In genomic region chr18:73679941-73680700, GRCh38 we compare ENCODE assay signal across 21 cellular contexts.
DNase-seq lines count a peak whose midpoint lies in the region; ATAC-seq and TF ChIP-seq lines count a peak whose summit lies in the region.
"Had no signal": no experiment of that assay in that cellular context is flagged by ENCODE, and none has a peak within 500 bp of the region (broad histone marks: within the 10 kb centered on the region; RNA-seq: fewer than 3 reads in every experiment).

No MANE protein-coding gene starts in this region.

- ATAC-seq in activated naive CD8-positive, alpha-beta T cell treated with anti-CD3 and anti-CD28 coated beads, Interleukin-2, amount 50 U/mL, for 24 hours, result peak; percentile 59
- ATAC-seq in GM19324 (IDR thresholded peaks at IDR 0.05; ENCODE audit: low FRiP score, unreplicated experiment), result no peak
- no peak for ATAC-seq in body of pancreas
- no peak for ATAC-seq in GM19023 (IDR thresholded peaks at IDR 0.05; ENCODE audit: unreplicated experiment)
- ATAC-seq: Panc1 had no signal

- H3K27ac Mint-ChIP-seq in activated naive CD8-positive, alpha-beta T cell treated with anti-CD3 and anti-CD28 coated beads, Interleukin-2, amount 50 U/mL, for 24 hours, result no peak overlapping the region
- H3K27ac Mint-ChIP-seq in activated naive CD8-positive, alpha-beta T cell treated with anti-CD3 and anti-CD28 coated beads for 36 hours, result no peak overlapping the region
- H3K27ac Mint-ChIP-seq: CD4-positive, CD25-positive, alpha-beta regulatory T cell; memory B cell; nephron had no signal

- 52 to 62% methylated on average over 8 of the region's 8 CpGs for WGBS in body of pancreas, 2 donors

- no peaks in the 10 kb centered on the region for H3K4me1 Mint-ChIP-seq in activated naive CD8-positive, alpha-beta T cell treated with anti-CD3 and anti-CD28 coated beads, Interleukin-2, amount 50 U/mL, for 24 hours
- H3K4me1 Mint-ChIP-seq in activated naive CD8-positive, alpha-beta T cell treated with anti-CD3 and anti-CD28 coated beads for 36 hours, result peaks cover 8% of the 10 kb centered on the region
- H3K4me1 Mint-ChIP-seq: CD4-positive, CD25-positive, alpha-beta regulatory T cell; memory B cell; nephron had no signal

- no peaks in the 10 kb centered on the region for H3K9me3 ChIP-seq in body of pancreas
- H3K9me3 ChIP-seq: prostate gland, upper lobe of left lung had no signal

- no peak overlapping the region for H3K4me3 Mint-ChIP-seq in activated naive CD8-positive, alpha-beta T cell treated with anti-CD3 and anti-CD28 coated beads, Interleukin-2, amount 50 U/mL, for 24 hours
- H3K4me3 Mint-ChIP-seq in activated naive CD8-positive, alpha-beta T cell treated with anti-CD3 and anti-CD28 coated beads for 36 hours, result no peak overlapping the region
- H3K4me3 Mint-ChIP-seq: CD4-positive, CD25-positive, alpha-beta regulatory T cell; memory B cell; nephron had no signal

- no peak for DNase-seq in activated naive CD8-positive, alpha-beta T cell treated with anti-CD3 and anti-CD28 coated beads, Interleukin-2, amount 50 U/mL, for 24 hours
- DNase-seq in activated naive CD8-positive, alpha-beta T cell treated with anti-CD3 and anti-CD28 coated beads for 36 hours, result no peak
- DNase-seq in RPMI7951 (ENCODE audit: low read depth) (peak; percentile 72), epithelial cell of prostate (ENCODE audit: low read depth, low spot score) (peak; percentile 43), coronary artery (ENCODE audit: low spot score) (no peak), body of pancreas (no peak)
- DNase-seq: activated CD8-positive, alpha-beta memory T cell treated with anti-CD3 and anti-CD28 coated beads for 24 hours; amniotic stem cell; CD4-positive, CD25-positive, alpha-beta regulatory T cell; cortex of kidney; NCI-H2081 treated with DMSO at 0.1 percent for 48 hours; NCI-H524; stimulated activated naive CD4-positive, alpha-beta T cell; SW 1271; upper lobe of left lung had no signal

- no peak for TF ChIP-seq POLR2A in body of pancreas (IDR thresholded peaks at IDR 0.05)

- TF ChIP-seq CTCF in coronary artery (IDR thresholded peaks at IDR 0.05) (no peak), body of pancreas (IDR thresholded peaks at IDR 0.05) (no peak)

- intact Hi-C loops in body of pancreas (cut with DNase I), result no loop called here

- H3K36me3 ChIP-seq in body of pancreas (replicated peaks in 1 of 2; ENCODE audit: insufficient read depth in 1 of 2, low read depth in 2 of 2), result no peaks in the 10 kb centered on the region
- H3K36me3 ChIP-seq: prostate gland, upper lobe of left lung had no signal

- no peak overlapping the region for H3K27ac ChIP-seq in epithelial cell of prostate
- H3K27ac ChIP-seq in coronary artery, result no peak overlapping the region
- no peak overlapping the region for H3K27ac ChIP-seq in body of pancreas
- H3K27ac ChIP-seq: prostate gland, upper lobe of left lung had no signal

- no peaks in the 10 kb centered on the region for H3K4me1 ChIP-seq in body of pancreas
- H3K4me1 ChIP-seq: prostate gland, upper lobe of left lung had no signal

- no peaks in the 10 kb centered on the region for H3K27me3 ChIP-seq in body of pancreas
- H3K27me3 ChIP-seq: upper lobe of left lung had no signal

- H3K9me3 Mint-ChIP-seq in activated naive CD8-positive, alpha-beta T cell treated with anti-CD3 and anti-CD28 coated beads, Interleukin-2, amount 50 U/mL, for 24 hours, result no peaks in the 10 kb centered on the region
- H3K9me3 Mint-ChIP-seq in activated naive CD8-positive, alpha-beta T cell treated with anti-CD3 and anti-CD28 coated beads for 36 hours, result no peaks in the 10 kb centered on the region
- H3K9me3 Mint-ChIP-seq: memory B cell, nephron had no signal

- H3K36me3 Mint-ChIP-seq in activated naive CD8-positive, alpha-beta T cell treated with anti-CD3 and anti-CD28 coated beads, Interleukin-2, amount 50 U/mL, for 24 hours (ENCODE audit: low read depth), result no peaks in the 10 kb centered on the region
- H3K36me3 Mint-ChIP-seq in activated naive CD8-positive, alpha-beta T cell treated with anti-CD3 and anti-CD28 coated beads for 36 hours, result no peaks in the 10 kb centered on the region
- H3K36me3 Mint-ChIP-seq: CD4-positive, CD25-positive, alpha-beta regulatory T cell; memory B cell had no signal

- H3K4me3 ChIP-seq in coronary artery (no peak overlapping the region), body of pancreas (no peak overlapping the region)
- H3K4me3 ChIP-seq: prostate gland, upper lobe of left lung had no signal

- no peaks in the 10 kb centered on the region for H3K27me3 Mint-ChIP-seq in activated naive CD8-positive, alpha-beta T cell treated with anti-CD3 and anti-CD28 coated beads, Interleukin-2, amount 50 U/mL, for 24 hours
- H3K27me3 Mint-ChIP-seq in activated naive CD8-positive, alpha-beta T cell treated with anti-CD3 and anti-CD28 coated beads for 36 hours, result no peaks in the 10 kb centered on the region
- H3K27me3 Mint-ChIP-seq: CD4-positive, CD25-positive, alpha-beta regulatory T cell; memory B cell had no signal

Comparison
In these comparisons a context has a peak if more than half of its experiments do, and no peak if none do; other contexts are left out.
1. DNase-seq: peak in RPMI7951 (single experiment) and epithelial cell of prostate (single experiment); none in activated naive CD8-positive, alpha-beta T cell treated with anti-CD3 and anti-CD28 coated beads, Interleukin-2, amount 50 U/mL, for 24 hours (single experiment), activated naive CD8-positive, alpha-beta T cell treated with anti-CD3 and anti-CD28 coated beads for 36 hours (single experiment), coronary artery (single experiment) and body of pancreas (0 of 4).